ENCODE assay signal across 8 cellular contexts in genomic region chr6:135423649-135424128, GRCh38.
DNase-seq lines count a peak whose midpoint lies in the region; ATAC-seq and TF ChIP-seq lines count a peak whose summit lies in the region.

No MANE protein-coding gene starts in this region.

- H3K27ac ChIP-seq in KOPT-K1 (ENCODE audit: low read depth, low read length, poor library complexity, severe bottlenecking), result peak overlapping the region; percentile 70

- H3K27me3 ChIP-seq in H7 (ENCODE audit: control insufficient read depth, insufficient read depth, low read length), result no peaks in the 10 kb centered on the region

- H3K9me3 Mint-ChIP-seq in nephron, result no peaks in the 10 kb centered on the region

- no peak overlapping the region for H3K4me3 ChIP-seq in H7 (ENCODE audit: insufficient read depth, low read depth, low read length)
- H3K4me3 ChIP-seq in epithelial cell of proximal tubule (ENCODE audit: low read depth, low read length), result no peak overlapping the region

- DNase-seq in Right ventricle myocardium inferior (ENCODE audit: missing footprints) (no peak), cardiac septum (ENCODE audit: low spot score) (no peak), H7 (peak; percentile 4), SK-MEL-5 (ENCODE audit: low read depth, low spot score) (peak; percentile 64), epithelial cell of proximal tubule (ENCODE audit: low read depth) (peak; percentile 16), nucleus accumbens (lab: John Stamatoyannopoulos, UW) (no peak)

- in situ Hi-C loops in SK-MEL-5 (cut with HindIII; ENCODE audit: low pct_unique_long_range_greater_than_20kb, low sequenced_read_pairs), result no loop called here

- H3K36me3 Mint-ChIP-seq in nephron (ENCODE audit: low read depth), result no peaks in the 10 kb centered on the region

- ATAC-seq in Right ventricle myocardium inferior, result peak; percentile 42

- H3K4me3 Mint-ChIP-seq in nephron, result no peak overlapping the region

- H3K9me3 ChIP-seq in KOPT-K1 (ENCODE audit: insufficient read depth, low read length, poor library complexity, severe bottlenecking), result no peaks in the 10 kb centered on the region

- H3K27ac Mint-ChIP-seq in nephron, result peak overlapping the region in 1 of 3 experiments; percentile 13

- H3K4me1 Mint-ChIP-seq in nephron, result no peaks in the 10 kb centered on the region

- intact Hi-C loops in Right ventricle myocardium inferior (cut with DNase I) (loop anchor here (2.0 kb wide), 1 partner anchor 279 kb away; no protein-coding TSS in a partner anchor), cardiac septum (cut with DNase I) (loop anchor here (5.0 kb wide), 1 partner anchor 281 kb away; no protein-coding TSS in a partner anchor)

- TF ChIP-seq CTCF in epithelial cell of proximal tubule (conservative IDR thresholded peaks at IDR 0.05; ENCODE audit: low read depth, low read length) (peak; percentile 68), nephron (IDR thresholded peaks at IDR 0.05; ENCODE audit: unreplicated experiment in 3 of 3) (peak; percentile 68 to 73 (median 69))

- H3K36me3 ChIP-seq in H7 (replicated peaks; ENCODE audit: control insufficient read depth, insufficient read depth, low read length), result no peaks in the 10 kb centered on the region
- no peaks in the 10 kb centered on the region for H3K36me3 ChIP-seq in KOPT-K1 (ENCODE audit: insufficient read depth, low read length)

- H3K27me3 Mint-ChIP-seq in nephron (ENCODE audit: low read depth), result no peaks in the 10 kb centered on the region

Comparison
In these comparisons a context has a peak if more than half of its experiments do, and no peak if none do; other contexts are left out.
1. DNase-seq: peak in H7 (single experiment), SK-MEL-5 (single experiment) and epithelial cell of proximal tubule (single experiment); none in Right ventricle myocardium inferior (single experiment), cardiac septum (single experiment) and nucleus accumbens (0 of 56).